ENCODE assay signal across 1 cellular context in the genomic region with DNA sequence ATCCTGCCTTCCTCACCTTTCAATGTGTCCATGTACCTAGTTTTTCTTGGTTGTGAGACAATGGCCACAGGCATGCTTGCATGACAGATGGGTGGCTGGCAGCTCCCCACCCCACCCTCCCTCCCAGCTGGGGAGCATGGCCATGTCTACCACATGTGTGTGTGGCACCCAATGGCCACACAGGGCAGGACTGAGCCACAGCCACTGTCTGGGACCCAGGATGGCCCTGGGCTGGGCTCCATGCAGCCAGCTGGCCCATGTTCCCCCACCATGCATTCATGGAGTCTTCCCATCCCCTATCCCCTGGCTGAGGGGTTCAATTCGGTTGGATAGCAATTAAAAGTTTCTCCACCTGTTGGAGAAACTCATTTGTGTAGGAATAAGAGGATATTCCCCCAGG.
TF ChIP-seq lines count a peak whose summit lies in the region.

No MANE protein-coding gene starts in this region.

TF ChIP-seq in GM23338, 12 proteins besides CTCF, POLR2A, EP300 and RAD21:
- TF ChIP-seq, protein P1, sequence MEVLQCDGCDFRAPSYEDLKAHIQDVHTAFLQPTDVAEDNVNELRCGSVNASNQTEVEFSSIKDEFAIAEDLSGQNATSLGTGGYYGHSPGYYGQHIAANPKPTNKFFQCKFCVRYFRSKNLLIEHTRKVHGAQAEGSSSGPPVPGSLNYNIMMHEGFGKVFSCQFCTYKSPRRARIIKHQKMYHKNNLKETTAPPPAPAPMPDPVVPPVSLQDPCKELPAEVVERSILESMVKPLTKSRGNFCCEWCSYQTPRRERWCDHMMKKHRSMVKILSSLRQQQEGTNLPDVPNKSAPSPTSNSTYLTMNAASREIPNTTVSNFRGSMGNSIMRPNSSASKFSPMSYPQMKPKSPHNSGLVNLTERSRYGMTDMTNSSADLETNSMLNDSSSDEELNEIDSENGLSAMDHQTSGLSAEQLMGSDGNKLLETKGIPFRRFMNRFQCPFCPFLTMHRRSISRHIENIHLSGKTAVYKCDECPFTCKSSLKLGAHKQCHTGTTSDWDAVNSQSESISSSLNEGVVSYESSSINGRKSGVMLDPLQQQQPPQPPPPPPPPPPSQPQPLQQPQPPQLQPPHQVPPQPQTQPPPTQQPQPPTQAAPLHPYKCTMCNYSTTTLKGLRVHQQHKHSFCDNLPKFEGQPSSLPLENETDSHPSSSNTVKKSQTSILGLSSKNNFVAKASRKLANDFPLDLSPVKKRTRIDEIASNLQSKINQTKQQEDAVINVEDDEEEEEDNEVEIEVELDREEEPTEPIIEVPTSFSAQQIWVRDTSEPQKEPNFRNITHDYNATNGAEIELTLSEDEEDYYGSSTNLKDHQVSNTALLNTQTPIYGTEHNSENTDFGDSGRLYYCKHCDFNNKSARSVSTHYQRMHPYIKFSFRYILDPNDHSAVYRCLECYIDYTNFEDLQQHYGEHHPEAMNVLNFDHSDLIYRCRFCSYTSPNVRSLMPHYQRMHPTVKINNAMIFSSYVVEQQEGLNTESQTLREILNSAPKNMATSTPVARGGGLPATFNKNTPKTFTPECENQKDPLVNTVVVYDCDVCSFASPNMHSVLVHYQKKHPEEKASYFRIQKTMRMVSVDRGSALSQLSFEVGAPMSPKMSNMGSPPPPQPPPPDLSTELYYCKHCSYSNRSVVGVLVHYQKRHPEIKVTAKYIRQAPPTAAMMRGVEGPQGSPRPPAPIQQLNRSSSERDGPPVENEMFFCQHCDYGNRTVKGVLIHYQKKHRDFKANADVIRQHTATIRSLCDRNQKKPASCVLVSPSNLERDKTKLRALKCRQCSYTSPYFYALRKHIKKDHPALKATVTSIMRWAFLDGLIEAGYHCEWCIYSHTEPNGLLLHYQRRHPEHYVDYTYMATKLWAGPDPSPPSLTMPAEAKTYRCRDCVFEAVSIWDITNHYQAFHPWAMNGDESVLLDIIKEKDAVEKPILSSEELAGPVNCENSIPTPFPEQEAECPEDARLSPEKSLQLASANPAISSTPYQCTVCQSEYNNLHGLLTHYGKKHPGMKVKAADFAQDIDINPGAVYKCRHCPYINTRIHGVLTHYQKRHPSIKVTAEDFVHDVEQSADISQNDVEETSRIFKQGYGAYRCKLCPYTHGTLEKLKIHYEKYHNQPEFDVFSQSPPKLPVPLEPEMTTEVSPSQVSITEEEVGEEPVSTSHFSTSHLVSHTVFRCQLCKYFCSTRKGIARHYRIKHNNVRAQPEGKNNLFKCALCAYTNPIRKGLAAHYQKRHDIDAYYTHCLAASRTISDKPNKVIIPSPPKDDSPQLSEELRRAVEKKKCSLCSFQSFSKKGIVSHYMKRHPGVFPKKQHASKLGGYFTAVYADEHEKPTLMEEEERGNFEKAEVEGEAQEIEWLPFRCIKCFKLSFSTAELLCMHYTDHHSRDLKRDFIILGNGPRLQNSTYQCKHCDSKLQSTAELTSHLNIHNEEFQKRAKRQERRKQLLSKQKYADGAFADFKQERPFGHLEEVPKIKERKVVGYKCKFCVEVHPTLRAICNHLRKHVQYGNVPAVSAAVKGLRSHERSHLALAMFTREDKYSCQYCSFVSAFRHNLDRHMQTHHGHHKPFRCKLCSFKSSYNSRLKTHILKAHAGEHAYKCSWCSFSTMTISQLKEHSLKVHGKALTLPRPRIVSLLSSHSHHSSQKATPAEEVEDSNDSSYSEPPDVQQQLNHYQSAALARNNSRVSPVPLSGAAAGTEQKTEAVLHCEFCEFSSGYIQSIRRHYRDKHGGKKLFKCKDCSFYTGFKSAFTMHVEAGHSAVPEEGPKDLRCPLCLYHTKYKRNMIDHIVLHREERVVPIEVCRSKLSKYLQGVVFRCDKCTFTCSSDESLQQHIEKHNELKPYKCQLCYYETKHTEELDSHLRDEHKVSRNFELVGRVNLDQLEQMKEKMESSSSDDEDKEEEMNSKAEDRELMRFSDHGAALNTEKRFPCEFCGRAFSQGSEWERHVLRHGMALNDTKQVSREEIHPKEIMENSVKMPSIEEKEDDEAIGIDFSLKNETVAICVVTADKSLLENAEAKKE (CRISPR knock-in tag; IDR thresholded peaks at IDR 0.05): no peak
- TF ChIP-seq STAT1 (IDR thresholded peaks at IDR 0.05; ENCODE audit: unreplicated experiment): no peak
- TF ChIP-seq ZNF331 (CRISPR knock-in tag; IDR thresholded peaks at IDR 0.05; ENCODE audit: low read depth): no peak
- no peak for TF ChIP-seq REST (IDR thresholded peaks at IDR 0.05; ENCODE audit: unreplicated experiment)
- TF ChIP-seq, protein P2, sequence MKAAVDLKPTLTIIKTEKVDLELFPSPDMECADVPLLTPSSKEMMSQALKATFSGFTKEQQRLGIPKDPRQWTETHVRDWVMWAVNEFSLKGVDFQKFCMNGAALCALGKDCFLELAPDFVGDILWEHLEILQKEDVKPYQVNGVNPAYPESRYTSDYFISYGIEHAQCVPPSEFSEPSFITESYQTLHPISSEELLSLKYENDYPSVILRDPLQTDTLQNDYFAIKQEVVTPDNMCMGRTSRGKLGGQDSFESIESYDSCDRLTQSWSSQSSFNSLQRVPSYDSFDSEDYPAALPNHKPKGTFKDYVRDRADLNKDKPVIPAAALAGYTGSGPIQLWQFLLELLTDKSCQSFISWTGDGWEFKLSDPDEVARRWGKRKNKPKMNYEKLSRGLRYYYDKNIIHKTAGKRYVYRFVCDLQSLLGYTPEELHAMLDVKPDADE (IDR thresholded peaks at IDR 0.05): no peak
- TF ChIP-seq CREB1 (CRISPR knock-in tag; IDR thresholded peaks at IDR 0.05; ENCODE audit: low read depth): no peak
- TF ChIP-seq EZH2 (IDR thresholded peaks at IDR 0.05; ENCODE audit: low read depth, unreplicated experiment): no peak
- no peak for TF ChIP-seq EZH2phosphoT487 (IDR thresholded peaks at IDR 0.05; ENCODE audit: unreplicated experiment)
- no peak for TF ChIP-seq JUNB (IDR thresholded peaks at IDR 0.05; ENCODE audit: unreplicated experiment)
- TF ChIP-seq NANOG (IDR thresholded peaks at IDR 0.05; ENCODE audit: borderline replicate concordance): no peak
